9 cellular contexts compared by ENCODE assay signal in genomic region chr5:40429258-40430111, GRCh38.
DNase-seq lines count a peak whose midpoint lies in the region; ATAC-seq and TF ChIP-seq lines count a peak whose summit lies in the region.
"Had no signal": no experiment of that assay in that cellular context is flagged by ENCODE, and none has a peak within 500 bp of the region (broad histone marks: within the 10 kb centered on the region; RNA-seq: fewer than 3 reads in every experiment).

No MANE protein-coding gene starts in this region.

- H3K36me3 ChIP-seq in Loucy (ENCODE audit: insufficient read depth, low read length) (no peaks in the 10 kb centered on the region), endodermal cell (ENCODE audit: control insufficient read depth, insufficient read depth, low read length) (no peaks in the 10 kb centered on the region)

- no peak overlapping the region for H3K4me3 Mint-ChIP-seq in endodermal cell
- H3K4me3 Mint-ChIP-seq: IgD-negative memory B cell had no signal

- no peaks in the 10 kb centered on the region for H3K9me2 ChIP-seq in Loucy (replicated peaks; ENCODE audit: low read depth, low read length)

- H3K4me3 ChIP-seq in Loucy (ENCODE audit: low read length, poor library complexity, severe bottlenecking) (no peak overlapping the region), astrocyte of the spinal cord (ENCODE audit: low read depth, low read length) (no peak overlapping the region), endodermal cell (ENCODE audit: low read length) (no peak overlapping the region)

- H3K9ac ChIP-seq in Loucy (ENCODE audit: low read depth, low read length, poor library complexity, severe bottlenecking) (peak overlapping the region; percentile 33), endodermal cell (ENCODE audit: extremely low read depth, low read length, poor library complexity, severe bottlenecking) (no peak overlapping the region)

- H3K4me1 ChIP-seq in Loucy (ENCODE audit: insufficient read depth, low read length, poor library complexity, severe bottlenecking) (peaks cover 23% of the 10 kb centered on the region), endodermal cell (ENCODE audit: control insufficient read depth, insufficient read depth, low read length) (no peaks in the 10 kb centered on the region)

- no peak overlapping the region for H3K27ac Mint-ChIP-seq in endodermal cell
- H3K27ac Mint-ChIP-seq: IgD-negative memory B cell had no signal

- no peak overlapping the region for H3K27ac ChIP-seq in endodermal cell (ENCODE audit: low read depth, low read length)

- TF ChIP-seq CTCF in Loucy (conservative IDR thresholded peaks at IDR 0.05; ENCODE audit: low read length) (no peak), astrocyte of the spinal cord (IDR thresholded peaks at IDR 0.05; ENCODE audit: low read depth, low read length) (no peak), endodermal cell (conservative IDR thresholded peaks at IDR 0.05) (no peak)

- peaks cover 12% of the 10 kb centered on the region for H3K9me3 Mint-ChIP-seq in endodermal cell

- no peaks in the 10 kb centered on the region for H4K20me1 ChIP-seq in Loucy (ENCODE audit: insufficient read depth, low read length, poor library complexity, severe bottlenecking)

- H3K36me3 Mint-ChIP-seq in endodermal cell (ENCODE audit: low read depth) = no peaks in the 10 kb centered on the region
- H3K36me3 Mint-ChIP-seq: IgD-negative memory B cell had no signal

- H3K79me2 ChIP-seq in Loucy (ENCODE audit: insufficient read depth, low read length) = no peaks in the 10 kb centered on the region

- H2AFZ ChIP-seq in Loucy (ENCODE audit: low read length) = 0 out of 2 replicates have a peak overlapping the region, but pooled peaks have one; percentile 1

- no peak for ATAC-seq in SK-N-SH treated with all-trans-retinoic acid at 6 μM for 48 hours

- H3K27me3 Mint-ChIP-seq in endodermal cell (ENCODE audit: insufficient read depth) = no peaks in the 10 kb centered on the region

- DNase-seq in EH (ENCODE audit: low read depth) = peak; percentile 58
- DNase-seq in astrocyte of the spinal cord (ENCODE audit: low read depth, low spot score) = peak; percentile 22
- DNase-seq in midbrain (lab: John Stamatoyannopoulos, UW) = peak; percentile 2
- DNase-seq in activated gamma-delta T cell treated with Interleukin-2 at 50 U/mL for 16 hours = no peak
- DNase-seq in NCI-H2029 treated with DMSO at 0.1 percent for 48 hours (lab: John Stamatoyannopoulos, UW) = no peak
- no peak for DNase-seq in endodermal cell

- in situ Hi-C loops in astrocyte of the spinal cord (cut with HindIII; ENCODE audit: low sequenced_read_pairs) = no loop called here

- H3K4me1 Mint-ChIP-seq in endodermal cell = no peaks in the 10 kb centered on the region

- peak overlapping the region; percentile 34 for H3K4me2 ChIP-seq in Loucy (ENCODE audit: low read depth, low read length, poor library complexity, severe bottlenecking)

- no peaks in the 10 kb centered on the region for H3K27me3 ChIP-seq in Loucy (ENCODE audit: insufficient read depth, low read length, poor library complexity, severe bottlenecking)
- no peaks in the 10 kb centered on the region for H3K27me3 ChIP-seq in endodermal cell (ENCODE audit: control insufficient read depth, insufficient read depth, low read length, poor library complexity, severe bottlenecking)

- 100% methylated on average over 1 to 2 of the region's 2 CpGs for WGBS in endodermal cell (ENCODE audit: insufficient coverage in 1 of 2, insufficient read length in 1 of 2), 2 experiments

- H3K9me3 ChIP-seq in Loucy (ENCODE audit: insufficient read depth, low read depth, low read length) (no peaks in the 10 kb centered on the region), endodermal cell (ENCODE audit: control insufficient read depth, low read length) (peaks cover 8% of the 10 kb centered on the region)

- H3F3A ChIP-seq in Loucy (ENCODE audit: low read depth) = no peaks in the 10 kb centered on the region

TF ChIP-seq in SK-N-SH treated with all-trans-retinoic acid at 6 μM for 48 hours, 23 proteins besides CTCF, POLR2A, EP300 and RAD21 (continues in another document):
- TF ChIP-seq ZNF70 (CRISPR knock-in tag; IDR thresholded peaks at IDR 0.05) (no peak), SNAI2 (CRISPR knock-in tag; IDR thresholded peaks at IDR 0.05) (no peak), CSDC2 (CRISPR knock-in tag; IDR thresholded peaks at IDR 0.05) (no peak), ZC3H10 (CRISPR knock-in tag; IDR thresholded peaks at IDR 0.05) (no peak), ZFP3 (CRISPR knock-in tag; IDR thresholded peaks at IDR 0.05) (no peak), PATZ1 (CRISPR knock-in tag; IDR thresholded peaks at IDR 0.05; ENCODE audit: borderline replicate concordance) (no peak), ZNF565 (CRISPR knock-in tag; conservative IDR thresholded peaks at IDR 0.05; ENCODE audit: low read depth) (no peak), ISL1 (CRISPR knock-in tag; IDR thresholded peaks at IDR 0.05) (no peak), ZFP30 (CRISPR knock-in tag; IDR thresholded peaks at IDR 0.05) (no peak), BACH2 (CRISPR knock-in tag; IDR thresholded peaks at IDR 0.05; ENCODE audit: borderline replicate concordance) (no peak), OSR1 (CRISPR knock-in tag; IDR thresholded peaks at IDR 0.05) (no peak), POU6F1 (CRISPR knock-in tag; IDR thresholded peaks at IDR 0.05; ENCODE audit: borderline replicate concordance, low read depth) (no peak), RARB (CRISPR knock-in tag; IDR thresholded peaks at IDR 0.05) (no peak), TSHZ2 (CRISPR knock-in tag; IDR thresholded peaks at IDR 0.05) (no peak), CREB5 (CRISPR knock-in tag; IDR thresholded peaks at IDR 0.05; ENCODE audit: low read depth) (no peak), TOX (CRISPR knock-in tag; IDR thresholded peaks at IDR 0.05; ENCODE audit: borderline replicate concordance) (no peak), ZNF8 (CRISPR knock-in tag; IDR thresholded peaks at IDR 0.05) (no peak)

Comparison
In these comparisons a context has a peak if more than half of its experiments do, and no peak if none do; other contexts are left out.
1. DNase-seq: peak in EH (single experiment), astrocyte of the spinal cord (single experiment) and midbrain (single experiment); none in activated gamma-delta T cell treated with Interleukin-2 at 50 U/mL for 16 hours (single experiment), NCI-H2029 treated with DMSO at 0.1 percent for 48 hours (single experiment) and endodermal cell (single experiment).